8 cellular contexts compared by ENCODE assay signal in the genomic region with DNA sequence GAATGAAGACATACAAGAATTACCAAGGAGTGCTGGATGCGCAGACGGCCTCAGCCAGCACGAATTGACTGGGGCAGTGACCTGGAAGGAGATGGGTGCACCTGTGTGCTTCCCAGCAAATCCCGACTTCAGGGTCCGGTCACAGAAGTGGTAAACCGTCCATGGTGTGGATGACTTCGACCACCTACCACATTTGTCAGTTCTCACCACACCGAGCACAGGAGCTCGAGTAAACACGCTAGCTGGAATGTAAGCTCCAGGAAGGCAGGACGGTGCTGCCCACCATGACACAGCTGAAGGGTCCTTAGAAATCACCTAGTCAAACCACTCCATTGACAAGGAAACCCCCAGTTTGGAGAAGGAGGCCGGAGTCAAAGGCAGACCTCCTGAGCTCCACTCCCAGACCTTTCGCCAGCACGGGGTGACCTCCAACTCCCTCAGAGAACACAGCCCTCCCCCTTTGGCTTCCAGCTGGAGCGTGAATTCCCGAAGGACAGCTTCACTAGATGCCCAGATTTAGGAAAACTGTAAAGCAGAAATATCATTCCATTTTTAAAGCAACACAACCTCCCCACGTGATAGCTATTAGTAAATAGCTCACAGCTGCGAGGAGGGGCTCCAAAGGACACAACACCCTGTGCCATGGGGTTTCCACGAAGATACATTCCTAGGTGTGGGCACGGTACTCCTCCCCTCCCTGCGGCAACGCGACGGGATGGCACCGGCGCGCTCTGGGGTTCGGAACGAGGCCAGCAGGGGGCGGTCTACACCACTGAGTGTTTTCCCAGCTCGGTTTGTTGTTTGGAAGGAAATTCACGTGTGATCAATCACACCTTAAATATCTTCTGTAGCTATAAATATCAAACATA. TPM values are rescaled to one million over a fixed set of nuclear protein-coding genes. Genes with fewer than 3 reads are reported as not detected.
DNase-seq lines count a peak whose midpoint lies in the region; ATAC-seq and TF ChIP-seq lines count a peak whose summit lies in the region.

No MANE protein-coding gene starts in this region.

- WGBS in smooth muscle cell (ENCODE audit: low lambda C conversion rate): 39% methylated on average over 32 of the region's 32 CpGs

- H2AFZ ChIP-seq in smooth muscle cell (ENCODE audit: low read depth): peak overlapping the region; percentile 77

- H3F3A ChIP-seq in smooth muscle cell (ENCODE audit: low read depth): no peaks in the 10 kb centered on the region

- H3K36me3 ChIP-seq in HAP-1 (replicated peaks): no peaks in the 10 kb centered on the region
- no peaks in the 10 kb centered on the region for H3K36me3 ChIP-seq in iPS-20b (ENCODE audit: insufficient read depth, low read depth, low read length)
- H3K36me3 ChIP-seq in smooth muscle cell (ENCODE audit: low read depth): no peaks in the 10 kb centered on the region

- peaks cover 21% of the 10 kb centered on the region for H3K27me3 ChIP-seq in HAP-1 (ENCODE audit: low read depth)
- H3K27me3 ChIP-seq in iPS-20b (ENCODE audit: insufficient read depth, low read length): peaks cover 16% of the 10 kb centered on the region
- H3K27me3 ChIP-seq in smooth muscle cell (ENCODE audit: low read depth): peaks cover 7% of the 10 kb centered on the region

- H3K27ac ChIP-seq in iPS-20b (ENCODE audit: low read length): no peak overlapping the region
- no peak overlapping the region for H3K27ac ChIP-seq in smooth muscle cell (ENCODE audit: low read depth)

- H3K4me2 ChIP-seq in smooth muscle cell: peak overlapping the region; percentile 79

- H4K20me1 ChIP-seq in smooth muscle cell (ENCODE audit: low read depth): no peaks in the 10 kb centered on the region

- no peaks in the 10 kb centered on the region for H3K4me1 ChIP-seq in HAP-1
- no peaks in the 10 kb centered on the region for H3K4me1 ChIP-seq in iPS-20b (ENCODE audit: insufficient read depth, low read length)
- H3K4me1 ChIP-seq in smooth muscle cell (ENCODE audit: low read depth): no peaks in the 10 kb centered on the region

- no peaks in the 10 kb centered on the region for H3K9me3 ChIP-seq in HAP-1
- H3K9me3 ChIP-seq in iPS-20b (ENCODE audit: insufficient read depth, low read depth, low read length): no peaks in the 10 kb centered on the region
- no peaks in the 10 kb centered on the region for H3K9me3 ChIP-seq in smooth muscle cell (replicated peaks; ENCODE audit: low read depth)

- H3K9ac ChIP-seq in iPS-20b (ENCODE audit: low read depth, low read length): no peak overlapping the region
- H3K9ac ChIP-seq in smooth muscle cell (ENCODE audit: low read depth): no peak overlapping the region

- no peak for ATAC-seq in HG03139 (IDR thresholded peaks at IDR 0.05; ENCODE audit: unreplicated experiment)

- no peaks in the 10 kb centered on the region for H3K79me2 ChIP-seq in smooth muscle cell (ENCODE audit: low read depth)

- H3K4me3 ChIP-seq in HAP-1 (no peak overlapping the region), astrocyte of the cerebellum (ENCODE audit: low read depth, low read length) (no peak overlapping the region), iPS-20b (ENCODE audit: low read length) (peak overlapping the region; percentile 31; the same call in 1 of the 2 replicates), smooth muscle cell (peak overlapping the region; percentile 38)

- peak; percentile 85 for DNase-seq in AG20443 (ENCODE audit: low spot score)
- peak; percentile 7 to 82 for DNase-seq in HAP-1 (ENCODE audit: low spot score in 2 of 2)
- peak; percentile 55 for DNase-seq in SK-MEL-5 (ENCODE audit: low read depth, low spot score)
- no peak for DNase-seq in astrocyte of the cerebellum (ENCODE audit: low read depth)
- peak; percentile 11 for DNase-seq in smooth muscle cell (lab: John Stamatoyannopoulos, UW; ENCODE audit: unreplicated experiment)
- no peak for DNase-seq in NCI-H2029 (lab: John Stamatoyannopoulos, UW)

- TF ChIP-seq CTCF in astrocyte of the cerebellum (IDR thresholded peaks at IDR 0.05; ENCODE audit: low read depth, low read length, missing control alignments): peak; percentile 76
- TF ChIP-seq CTCF in smooth muscle cell (IDR thresholded peaks at IDR 0.05; ENCODE audit: borderline replicate concordance, insufficient read depth, poor library complexity, severe bottlenecking): peak; percentile 93

- in situ Hi-C loops in HAP-1 (cut with MboI; ENCODE audit: low sequenced_read_pairs): no loop called here
- in situ Hi-C loops in SK-MEL-5 (cut with HindIII; ENCODE audit: low pct_unique_long_range_greater_than_20kb, low sequenced_read_pairs): no loop called here
- in situ Hi-C loops in astrocyte of the cerebellum (cut with HindIII; ENCODE audit: low sequenced_read_pairs): no loop called here

RNA-seq across cellular contexts. Expression of a gene that starts 34.1 kb away (rescaled TPM):
- total RNA-seq in SK-MEL-5 (2014; rRNA removed; shearing (Covaris generic)): 18.8 and 27.4 TPM in 2 replicates
- polyA plus RNA-seq in SK-MEL-5 (2015; cell fraction: cytosol; rRNA removed): 11.9 and 14.6 TPM in 2 replicates
- polyA plus RNA-seq in SK-MEL-5 (2015; cell fraction: nucleus; rRNA removed): 7.3 and 14.3 TPM in 2 replicates
- 3.0 and 5.8 TPM in 2 replicates for total RNA-seq in smooth muscle cell
- 1.6 TPM in 2 replicates for polyA plus RNA-seq in smooth muscle cell

RNA-seq across cellular contexts. Expression of a gene that starts 45.6 kb away (rescaled TPM):
- not detected in 2 replicates for total RNA-seq in SK-MEL-5 (2014; rRNA removed; shearing (Covaris generic))
- polyA plus RNA-seq in SK-MEL-5 (2015; cell fraction: cytosol; rRNA removed): not detected in 2 replicates
- polyA plus RNA-seq in SK-MEL-5 (2015; cell fraction: nucleus; rRNA removed): not detected in 2 replicates
- total RNA-seq in smooth muscle cell: not detected in 2 replicates
- polyA plus RNA-seq in smooth muscle cell: not detected in 2 replicates

Comparison
In these comparisons a context has a peak if more than half of its experiments do, and no peak if none do; other contexts are left out.
1. DNase-seq: peak in AG20443 (single experiment), HAP-1 (2 of 2), SK-MEL-5 (single experiment) and smooth muscle cell (single experiment); none in astrocyte of the cerebellum (single experiment) and NCI-H2029 (single experiment).
2. H3K4me3 ChIP-seq: peak in iPS-20b (single experiment) and smooth muscle cell (single experiment); none in HAP-1 (single experiment) and astrocyte of the cerebellum (single experiment).